ENCODE assay signal across 23 cellular contexts in genomic region chr20:51211191-51211590, GRCh38.
"Had no signal": no experiment of that assay in that cellular context is flagged by ENCODE, and none has a peak within 500 bp of the region (broad histone marks: within the 10 kb centered on the region; RNA-seq: fewer than 3 reads in every experiment).

No MANE protein-coding gene starts in this region.

- H3K36me3 ChIP-seq: ascending aorta, left lung, suprapubic skin had no signal

- H3K9me3 Mint-ChIP-seq: dendritic cell treated with granulocyte-macrophage colony-stimulating factor and Interleukin-4, amounts not matched to agents 40 ng/mL and 50 ng/mL, for 4 days; naive thymus-derived CD4-positive, alpha-beta T cell; stimulated activated naive CD8-positive, alpha-beta T cell treated with anti-CD3 and anti-CD28 coated beads, Interleukin-15, amount 100 ng/mL, for 72 hours had no signal

- H3K27ac ChIP-seq: ascending aorta, left lung, psoas muscle, suprapubic skin had no signal

- H3K36me3 Mint-ChIP-seq: naive thymus-derived CD4-positive, alpha-beta T cell had no signal

- H3K4me3 ChIP-seq: ascending aorta, left lung, psoas muscle, suprapubic skin had no signal

- H3K4me3 Mint-ChIP-seq: dendritic cell treated with granulocyte-macrophage colony-stimulating factor and Interleukin-4, amounts not matched to agents 40 ng/mL and 50 ng/mL, for 4 days; naive thymus-derived CD4-positive, alpha-beta T cell; stimulated activated naive CD8-positive, alpha-beta T cell treated with anti-CD3 and anti-CD28 coated beads, Interleukin-15, amount 100 ng/mL, for 72 hours had no signal

- DNase-seq: activated CD4-positive, CD25-positive, alpha-beta regulatory T cell treated with anti-CD3 and anti-CD28 coated beads, Interleukin-2, amount 50 U/mL, for 72 hours; activated CD8-positive, alpha-beta memory T cell treated with anti-CD3 and anti-CD28 coated beads for 24 hours; activated CD8-positive, alpha-beta memory T cell treated with anti-CD3 and anti-CD28 coated beads, Interleukin-2, amount 50 U/mL, for 48 hours; activated effector memory CD4-positive, alpha-beta T cell treated with Interleukin-2 at 50 U/mL for 16 hours; activated naive CD4-positive, alpha-beta T cell treated with anti-CD3 and anti-CD28 coated beads, Interleukin-2, amount 50 U/mL, for 16 hours; activated T-cell treated with anti-CD3 and anti-CD28 coated beads, Interleukin-2, amount 50 U/mL, for 48 hours; effector CD8-positive, alpha-beta T cell; foreskin melanocyte; glutamatergic neuron; hippocampal formation; left lung; naive thymus-derived CD4-positive, alpha-beta T cell; psoas muscle; right cardiac atrium; small intestine; stimulated activated CD4-positive, alpha-beta T cell treated with anti-CD3 and anti-CD28 coated beads, Interleukin-15, amount 100 ng/mL, for 24 hours; stimulated activated CD4-positive, alpha-beta T cell treated with anti-CD3 and anti-CD28 coated beads, Interleukin-4, amount 100 ng/mL, for 1 hour; stimulated activated naive CD8-positive, alpha-beta T cell treated with anti-CD3 and anti-CD28 coated beads, Interleukin-15, amount 100 ng/mL, for 72 hours; T1000; trophoblast cell had no signal

- H3K4me1 ChIP-seq: ascending aorta, left lung, psoas muscle, suprapubic skin had no signal

- H3K9me3 ChIP-seq: ascending aorta, left lung, psoas muscle, suprapubic skin had no signal

- H3K27ac Mint-ChIP-seq: dendritic cell treated with granulocyte-macrophage colony-stimulating factor and Interleukin-4, amounts not matched to agents 40 ng/mL and 50 ng/mL, for 4 days; naive thymus-derived CD4-positive, alpha-beta T cell; stimulated activated naive CD8-positive, alpha-beta T cell treated with anti-CD3 and anti-CD28 coated beads, Interleukin-15, amount 100 ng/mL, for 72 hours had no signal

- H3K27me3 ChIP-seq: ascending aorta had no signal

- ATAC-seq: left lung; naive thymus-derived CD4-positive, alpha-beta T cell; psoas muscle; right cardiac atrium; stimulated activated naive CD8-positive, alpha-beta T cell treated with anti-CD3 and anti-CD28 coated beads, Interleukin-15, amount 100 ng/mL, for 72 hours had no signal

- H3K4me1 Mint-ChIP-seq: stimulated activated naive CD8-positive, alpha-beta T cell treated with anti-CD3 and anti-CD28 coated beads, Interleukin-15, amount 100 ng/mL, for 72 hours had no signal
